Comparison of ENCODE assay signal across 13 cellular contexts in the genomic region with DNA sequence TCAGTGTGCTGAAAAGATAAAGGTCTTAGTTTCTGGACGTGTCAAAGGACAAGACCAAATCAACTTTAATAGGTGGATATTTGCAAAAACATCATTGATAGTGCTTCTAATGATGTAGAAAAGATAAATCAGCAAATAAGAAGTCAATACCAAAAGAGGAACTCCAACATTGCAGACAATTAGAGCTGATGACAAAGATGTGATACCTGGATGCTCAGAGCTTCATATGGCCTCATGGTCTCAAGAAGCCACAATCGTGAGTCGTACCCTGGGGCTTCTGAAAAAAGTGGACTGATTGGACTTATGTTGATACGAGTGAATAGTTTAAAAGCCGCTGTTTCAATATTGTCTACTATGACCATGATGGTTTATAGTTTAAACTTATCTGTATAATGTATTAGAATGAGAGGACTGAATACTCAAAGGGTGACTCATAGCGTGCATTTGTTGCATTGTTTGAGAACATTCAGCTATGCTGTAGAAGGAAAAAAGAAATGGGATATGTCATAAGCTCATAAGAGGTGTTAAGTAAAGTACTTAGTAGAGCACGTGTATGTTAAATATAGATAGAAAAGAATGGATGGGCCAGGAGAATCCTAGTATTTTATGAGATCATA. TPM values are rescaled to one million over a fixed set of nuclear protein-coding genes. Genes with fewer than 3 reads are reported as not detected.
DNase-seq lines count a peak whose midpoint lies in the region; ATAC-seq, FAIRE-seq and TF ChIP-seq lines count a peak whose summit lies in the region.
"Had no signal": no experiment of that assay in that cellular context is flagged by ENCODE, and none has a peak within 500 bp of the region (broad histone marks: within the 10 kb centered on the region; RNA-seq: fewer than 3 reads in every experiment).

No MANE protein-coding gene starts in this region.

- no peak overlapping the region for H3K4me3 Mint-ChIP-seq in HFFc6
- no peak overlapping the region for H3K4me3 Mint-ChIP-seq in activated naive CD8-positive, alpha-beta T cell treated with anti-CD3 and anti-CD28 coated beads, Interleukin-2, amount 50 U/mL, for 24 hours
- H3K4me3 Mint-ChIP-seq in memory B cell, result peak overlapping the region; percentile 30

- H3K4me1 Mint-ChIP-seq in HFFc6 (ENCODE audit: low read depth) (peaks cover 21% of the 10 kb centered on the region), memory B cell (peaks cover 52% of the 10 kb centered on the region)
- H3K4me1 Mint-ChIP-seq in activated naive CD8-positive, alpha-beta T cell treated with anti-CD3 and anti-CD28 coated beads, Interleukin-2, amount 50 U/mL, for 24 hours, result peaks cover 61% of the 10 kb centered on the region

- TF ChIP-seq CTCF in HFFc6 (IDR thresholded peaks at IDR 0.05) (no peak), ascending aorta (IDR thresholded peaks at IDR 0.05) (no peak), GM13976 (IDR thresholded peaks at IDR 0.05; ENCODE audit: borderline replicate concordance, control extremely low read depth, extremely low read depth, insufficient read depth, missing control alignments) (no peak), kidney (IDR thresholded peaks at IDR 0.05; ENCODE audit: borderline replicate concordance, extremely low read depth, insufficient read depth) (no peak)

- H3K9me3 Mint-ChIP-seq in HFFc6 (peaks cover 15% of the 10 kb centered on the region; the same call in 1 of the 2 replicates), memory B cell (no peaks in the 10 kb centered on the region)
- H3K9me3 Mint-ChIP-seq in activated naive CD8-positive, alpha-beta T cell treated with anti-CD3 and anti-CD28 coated beads, Interleukin-2, amount 50 U/mL, for 24 hours, result no peaks in the 10 kb centered on the region

- intact Hi-C loops in ascending aorta (cut with DNase I) (loop anchor here (5.0 kb wide), 1 partner anchor 133 kb away; no protein-coding TSS in a partner anchor), kidney (cut with DNase I) (no loop called here)

- peaks cover 14% of the 10 kb centered on the region; the same call in 1 of the 2 replicates for H3K36me3 Mint-ChIP-seq in HFFc6 (ENCODE audit: low read depth)
- H3K36me3 Mint-ChIP-seq in activated naive CD8-positive, alpha-beta T cell treated with anti-CD3 and anti-CD28 coated beads, Interleukin-2, amount 50 U/mL, for 24 hours (ENCODE audit: low read depth), result peaks cover 8% of the 10 kb centered on the region
- peaks cover 8% of the 10 kb centered on the region for H3K36me3 Mint-ChIP-seq in memory B cell

- no peak overlapping the region for H3K27ac ChIP-seq in ascending aorta
- no peak overlapping the region for H3K27ac ChIP-seq in kidney (ENCODE audit: low read depth in 2 of 2, low read length in 2 of 2)
- H3K27ac ChIP-seq: esophagus squamous epithelium had no signal

- H3K27ac Mint-ChIP-seq in HFFc6, result no peak overlapping the region
- peak overlapping the region; percentile 88 for H3K27ac Mint-ChIP-seq in activated naive CD8-positive, alpha-beta T cell treated with anti-CD3 and anti-CD28 coated beads, Interleukin-2, amount 50 U/mL, for 24 hours
- H3K27ac Mint-ChIP-seq in memory B cell, result peak overlapping the region; percentile 81

- no peak for ATAC-seq in activated naive CD8-positive, alpha-beta T cell treated with anti-CD3 and anti-CD28 coated beads, Interleukin-2, amount 50 U/mL, for 24 hours
- ATAC-seq in memory B cell (ENCODE audit: low read depth), result peak; percentile 48
- ATAC-seq: right cardiac atrium had no signal

- H3K4me1 ChIP-seq in ascending aorta, result no peaks in the 10 kb centered on the region
- H3K4me1 ChIP-seq in kidney (ENCODE audit: control insufficient read depth in 1 of 2, insufficient read depth in 1 of 2, low read depth in 1 of 2, low read length in 2 of 2), result no peaks in the 10 kb centered on the region

- DNase-seq in Caki2 (ENCODE audit: low read depth) (peak; percentile 48), HFFc6 (peak; percentile 13), memory B cell (ENCODE audit: low spot score in 2 of 2) (no peak), ascending aorta (ENCODE audit: low spot score in 2 of 2) (no peak), GM13976 (ENCODE audit: low spot score) (no peak), kidney (no peak), HuH-7 (ENCODE audit: low spot score) (no peak)
- DNase-seq in activated naive CD8-positive, alpha-beta T cell treated with anti-CD3 and anti-CD28 coated beads, Interleukin-2, amount 50 U/mL, for 24 hours, result no peak
- DNase-seq: esophagus squamous epithelium, KG1, OCI-M1, right cardiac atrium, T-helper 9 cell had no signal

- H3K36me3 ChIP-seq in ascending aorta, result no peaks in the 10 kb centered on the region
- no peaks in the 10 kb centered on the region for H3K36me3 ChIP-seq in kidney (ENCODE audit: control insufficient read depth in 1 of 2, insufficient read depth in 2 of 2, low read length in 2 of 2)
- H3K36me3 ChIP-seq: esophagus squamous epithelium had no signal

- H3K4me3 ChIP-seq in ascending aorta, result no peak overlapping the region
- no peak overlapping the region for H3K4me3 ChIP-seq in kidney (ENCODE audit: low read length in 2 of 2)
- H3K4me3 ChIP-seq: esophagus squamous epithelium had no signal

- in situ Hi-C loops in Caki2 (cut with HindIII; ENCODE audit: low pct_unique_long_range_greater_than_20kb, low sequenced_read_pairs), result no loop called here
- in situ Hi-C loops in GM13976 (cut with MboI; ENCODE audit: low sequenced_read_pairs, unreplicated experiment), result no loop called here

- H3K27me3 Mint-ChIP-seq in HFFc6 (ENCODE audit: insufficient read depth) (no peaks in the 10 kb centered on the region), memory B cell (no peaks in the 10 kb centered on the region)
- no peaks in the 10 kb centered on the region for H3K27me3 Mint-ChIP-seq in activated naive CD8-positive, alpha-beta T cell treated with anti-CD3 and anti-CD28 coated beads, Interleukin-2, amount 50 U/mL, for 24 hours

- H3K9me3 ChIP-seq in ascending aorta, result peaks cover 0 to 7% of the 10 kb centered on the region in 2 donors
- peaks cover 0 to 3% of the 10 kb centered on the region in 2 donors for H3K9me3 ChIP-seq in kidney (ENCODE audit: control insufficient read depth in 1 of 2, low read length in 2 of 2)

- H3K27me3 ChIP-seq in ascending aorta, result no peaks in the 10 kb centered on the region
- H3K27me3 ChIP-seq: esophagus squamous epithelium had no signal

- no peak for FAIRE-seq in kidney (lab: Jason Lieb, UNC)

- no peak overlapping the region for H3K9ac ChIP-seq in kidney (ENCODE audit: low read length in 2 of 2)

RNA-seq across cellular contexts. Expression of a gene that starts 54.6 kb away (rescaled TPM):
- 2.3 and 13.6 TPM in 2 replicates for total RNA-seq in Caki2 (2014; rRNA removed; shearing (Covaris generic); ENCODE audit: low replicate concordance)
- total RNA-seq in HFFc6 (2021; fragmentation: NEBNext Ultra II Directional; extraction: Animal tissue kit (Norgen Biotek cat#: 25700)), result 10 to 100 TPM in 4 of 6 experiments, 1 to 10 TPM in 2; 9.1 to 20.7 (median 10.2) TPM
- total RNA-seq in ascending aorta (49.0 TPM), kidney (24.2 TPM)
- 1.7 TPM for polyA plus RNA-seq in kidney (ENCODE audit: insufficient read depth, low read depth, low replicate concordance)

Comparison
In these comparisons a context has a peak if more than half of its experiments do, and no peak if none do; other contexts are left out.
1. DNase-seq: peak in Caki2 (single experiment) and HFFc6 (single experiment); none in activated naive CD8-positive, alpha-beta T cell treated with anti-CD3 and anti-CD28 coated beads, Interleukin-2, amount 50 U/mL, for 24 hours (single experiment), memory B cell (0 of 2), ascending aorta (0 of 2), GM13976 (single experiment), kidney (single experiment) and HuH-7 (single experiment).